Comparison of ENCODE assay signal across 10 cellular contexts in the genomic region with DNA sequence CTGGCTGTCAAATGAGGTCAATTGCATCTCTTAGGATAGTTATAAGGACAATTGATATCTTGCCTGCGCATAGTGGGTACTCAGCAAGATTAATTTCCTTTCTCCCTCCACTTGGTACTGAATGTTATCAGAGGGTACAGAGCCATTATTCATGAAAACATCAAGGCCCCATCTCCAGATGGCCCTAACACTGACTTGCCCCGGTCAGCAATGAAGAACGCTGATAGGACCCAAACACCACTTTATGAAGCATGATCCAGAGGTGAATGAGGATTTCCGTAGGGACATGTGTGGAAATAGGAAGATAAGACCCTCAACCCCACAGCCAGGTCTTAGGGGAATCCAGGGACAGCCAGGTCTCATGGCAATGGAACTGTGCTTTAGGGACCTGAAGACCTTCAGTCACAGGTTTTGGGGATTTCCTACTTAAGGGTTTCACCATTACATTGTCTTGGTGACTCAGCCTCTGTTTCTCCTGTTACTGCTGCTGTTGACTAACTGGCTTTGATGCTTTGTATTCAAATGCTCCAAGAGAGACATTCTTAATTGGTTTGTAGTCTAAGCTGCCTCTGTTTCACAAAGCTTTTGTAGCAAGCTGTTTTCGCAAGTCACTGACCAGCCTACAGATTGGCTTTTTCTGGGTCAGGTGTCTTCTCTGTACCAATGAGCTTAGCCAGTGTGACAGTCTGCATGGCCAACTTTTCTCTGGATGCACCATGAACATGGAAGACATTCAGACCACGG. TPM values are rescaled to one million over a fixed set of nuclear protein-coding genes. Genes with fewer than 3 reads are reported as not detected.
DNase-seq lines count a peak whose midpoint lies in the region; ATAC-seq, FAIRE-seq and TF ChIP-seq lines count a peak whose summit lies in the region.
"Had no signal": no experiment of that assay in that cellular context is flagged by ENCODE, and none has a peak within 500 bp of the region (broad histone marks: within the 10 kb centered on the region; RNA-seq: fewer than 3 reads in every experiment).

No MANE protein-coding gene starts in this region.

- H3K79me2 ChIP-seq in GM12878 (ENCODE audit: control insufficient read depth, insufficient read depth, low read length): no peaks in the 10 kb centered on the region
- H3K79me2 ChIP-seq in GM23338 (replicated peaks; ENCODE audit: insufficient read depth): no peaks in the 10 kb centered on the region

- ATAC-seq in GM12878 (peak; percentile 89), HG03571 (IDR thresholded peaks at IDR 0.05; ENCODE audit: unreplicated experiment) (no peak), GM23338 (no peak)
- peak; percentile 77 to 93 for ATAC-seq in stimulated activated naive B cell treated with anti-CD40 and anti-IgM and Interleukin-4, amounts not matched to agents 10 μg/mL and 1 μg/mL and 100 μg/mL, for 72 hours (replicated peaks)

- 81% methylated on average over 6 of the region's 6 CpGs for WGBS in GM12878 (ENCODE audit: insufficient coverage, insufficient replicate concordance, low lambda C conversion rate, missing lambda C conversion rate)

- no peaks in the 10 kb centered on the region for H4K20me1 ChIP-seq in GM12878 (ENCODE audit: control insufficient read depth, insufficient read depth)
- H4K20me1 ChIP-seq in GM23338 (replicated peaks; ENCODE audit: insufficient read depth): no peaks in the 10 kb centered on the region

- FAIRE-seq in GM12878 (lab: Jason Lieb, UNC): peak; percentile 64

- TF ChIP-seq POLR2A in GM12878 (IDR thresholded peaks at IDR 0.05; ENCODE audit: low read depth, low read length): no peak

- peaks cover 3% of the 10 kb centered on the region; the same call in 1 of the 2 replicates for H3K4me1 ChIP-seq in GM12878 (ENCODE audit: control insufficient read depth, insufficient read depth, low read length)
- H3K4me1 ChIP-seq in GM23338 (ENCODE audit: insufficient read depth): no peaks in the 10 kb centered on the region; the same call in 1 of the 2 replicates

- H3K9me3 Mint-ChIP-seq in stimulated activated naive B cell treated with anti-CD40 and anti-IgM and Interleukin-4, amounts not matched to agents 10 μg/mL and 1 μg/mL and 100 μg/mL, for 72 hours: peaks cover 0 to 2% of the 10 kb centered on the region in 2 donors
- H3K9me3 Mint-ChIP-seq in GM23338: no peaks in the 10 kb centered on the region
- H3K9me3 Mint-ChIP-seq: brain had no signal

- H3K27ac Mint-ChIP-seq in stimulated activated naive B cell treated with anti-CD40 and anti-IgM and Interleukin-4, amounts not matched to agents 10 μg/mL and 1 μg/mL and 100 μg/mL, for 72 hours: no peak overlapping the region
- H3K27ac Mint-ChIP-seq in GM23338: no peak overlapping the region
- H3K27ac Mint-ChIP-seq: brain had no signal

- CTCF ChIA-PET in GM12878 (lab: Yijun Ruan, JAX): no interaction called here

- H3K27ac ChIP-seq in GM12878 (ENCODE audit: control insufficient read depth, insufficient read depth) (0 out of 2 replicates have a peak overlapping the region, but pooled peaks have one; percentile 18), GM23338 (ENCODE audit: low read depth) (no peak overlapping the region)

- H3K9ac ChIP-seq in GM12878 (ENCODE audit: control insufficient read depth, insufficient read depth, low read length): no peak overlapping the region

- H3F3A ChIP-seq in GM23338 (replicated peaks; ENCODE audit: low read depth): no peaks in the 10 kb centered on the region

- SMC1A ChIA-PET in GM12878 (lab: Charles Lee; ENCODE audit: uncharacterized antibody, unreplicated experiment): no interaction called here

- RAD21 ChIA-PET in GM12878 (lab: Charles Lee; ENCODE audit: unreplicated experiment): no interaction called here

- in situ Hi-C loops in GM12878 (cut with MboI): no loop called here

- H3K4me3 ChIP-seq in GM12878: no peak overlapping the region
- no peak overlapping the region for H3K4me3 ChIP-seq in GM23338

- H2AFZ ChIP-seq in GM12878 (ENCODE audit: control insufficient read depth, low read depth, low read length): peak overlapping the region; percentile 37
- H2AFZ ChIP-seq in GM23338: no peak overlapping the region

- DNase-seq in activated naive CD4-positive, alpha-beta T cell treated with Interleukin-2 at 50 U/mL for 16 hours: peak; percentile 19
- DNase-seq in activated naive CD4-positive, alpha-beta T cell (lab: John Stamatoyannopoulos, UW): no peak
- DNase-seq in HT1080 (ENCODE audit: low read depth) (peak; percentile 10), GM12878 (ENCODE audit: low read depth, low spot score) (peak; percentile 44), GM23338 (ENCODE audit: low spot score) (no peak), LoVo (ENCODE audit: low spot score) (no peak)
- DNase-seq in stimulated activated naive B cell treated with anti-CD40 and anti-IgM and Interleukin-4, amounts not matched to agents 10 μg/mL and 1 μg/mL and 100 μg/mL, for 72 hours: no peak
- DNase-seq: BE2C had no signal

- H3K9me3 ChIP-seq in GM12878 (replicated peaks; ENCODE audit: control insufficient read depth, insufficient read depth, low read length): no peaks in the 10 kb centered on the region
- H3K9me3 ChIP-seq: BE2C had no signal

- H3K27me3 Mint-ChIP-seq in stimulated activated naive B cell treated with anti-CD40 and anti-IgM and Interleukin-4, amounts not matched to agents 10 μg/mL and 1 μg/mL and 100 μg/mL, for 72 hours: peaks cover 0 to 3% of the 10 kb centered on the region in 2 donors
- peaks cover 4% of the 10 kb centered on the region for H3K27me3 Mint-ChIP-seq in GM23338 (ENCODE audit: insufficient read depth, low read depth, poor library complexity)

- POLR2A ChIA-PET in GM12878 (lab: Charles Lee): no interaction called here

- TF ChIP-seq CTCF in GM12878 (IDR thresholded peaks at IDR 0.05 in 2 of 3, conservative IDR thresholded peaks at IDR 0.05 in 1 of 3; ENCODE audit: control insufficient read depth in 2 of 3, extremely low read depth in 1 of 3, insufficient read depth in 1 of 3, low read depth in 3 of 3, low read length in 3 of 3) (no peak), GM23338 (conservative IDR thresholded peaks at IDR 0.05; ENCODE audit: low read depth in 2 of 2) (no peak)

- H3K4me1 Mint-ChIP-seq in stimulated activated naive B cell treated with anti-CD40 and anti-IgM and Interleukin-4, amounts not matched to agents 10 μg/mL and 1 μg/mL and 100 μg/mL, for 72 hours: peaks cover 0 to 3% of the 10 kb centered on the region in 2 donors
- H3K4me1 Mint-ChIP-seq in GM23338: peaks cover 11% of the 10 kb centered on the region

- no TSS peak for BruUV-seq in GM12878 (replicated peaks; lab: Mats Ljungman, UMichigan)

- H3K4me3 Mint-ChIP-seq in stimulated activated naive B cell treated with anti-CD40 and anti-IgM and Interleukin-4, amounts not matched to agents 10 μg/mL and 1 μg/mL and 100 μg/mL, for 72 hours: no peak overlapping the region
- no peak overlapping the region for H3K4me3 Mint-ChIP-seq in GM23338
- H3K4me3 Mint-ChIP-seq: brain had no signal

- H3K27me3 ChIP-seq in GM12878 (replicated peaks in 1 of 2; ENCODE audit: control insufficient read depth in 2 of 2, insufficient read depth in 2 of 2, low read length in 1 of 2) (no peaks in the 10 kb centered on the region), GM23338 (ENCODE audit: insufficient read depth) (no peaks in the 10 kb centered on the region)

- peaks cover 11% of the 10 kb centered on the region; the same call in 1 of the 2 replicates for H3K9me2 ChIP-seq in GM23338 (ENCODE audit: insufficient read depth)

- TF ChIP-seq RAD21 in GM12878 (IDR thresholded peaks at IDR 0.05; ENCODE audit: insufficient read depth, low read depth, low read length): no peak

- H3K36me3 Mint-ChIP-seq in stimulated activated naive B cell treated with anti-CD40 and anti-IgM and Interleukin-4, amounts not matched to agents 10 μg/mL and 1 μg/mL and 100 μg/mL, for 72 hours: no peaks in the 10 kb centered on the region
- H3K36me3 Mint-ChIP-seq in GM23338 (ENCODE audit: low read depth): no peaks in the 10 kb centered on the region
- H3K36me3 Mint-ChIP-seq: brain had no signal

- H3K36me3 ChIP-seq in GM12878 (ENCODE audit: control insufficient read depth in 2 of 2, insufficient read depth in 2 of 2, low read length in 1 of 2) (no peaks in the 10 kb centered on the region), GM23338 (ENCODE audit: insufficient read depth) (no peaks in the 10 kb centered on the region)
- H3K36me3 ChIP-seq: BE2C had no signal

- H3K4me2 ChIP-seq in GM12878 (ENCODE audit: control insufficient read depth, insufficient read depth) (no peak overlapping the region), GM23338 (no peak overlapping the region)

- intact Hi-C loops in GM12878 (cut with micrococcal nuclease; ENCODE audit: unreplicated experiment): no loop called here

- no peak for TF ChIP-seq EP300 in GM12878 (IDR thresholded peaks at IDR 0.05; ENCODE audit: borderline replicate concordance in 1 of 2, control insufficient read depth in 1 of 2, low read depth in 2 of 2, low read length in 2 of 2)

TF ChIP-seq in GM12878, 131 proteins besides CTCF, POLR2A, EP300 and RAD21 (continues in another document):
- no peak for TF ChIP-seq TAF1 (IDR thresholded peaks at IDR 0.05; ENCODE audit: borderline replicate concordance, low read depth, low read length)

RNA-seq across cellular contexts. Expression of a gene that starts 35.3 kb away (rescaled TPM):
- 0.10 and 0.16 TPM in 2 replicates for total RNA-seq in HT1080 (2014; rRNA removed; shearing (Covaris generic))
- 0.29 and 1.4 TPM in 2 replicates for polyA plus RNA-seq in HT1080 (2015; cell fraction: cytosol; rRNA removed)
- polyA plus RNA-seq in HT1080 (2015; cell fraction: nucleus; rRNA removed): 0.55 and 0.94 TPM in 2 replicates
- total RNA-seq in GM12878 (2013; cell fraction: nucleolus; rRNA removed): 115 and 127 TPM in 2 replicates
- total RNA-seq in GM12878 (2014; rRNA removed) (23.6 and 29.4 TPM in 2 replicates), GM12878 (2014; rRNA removed; fragmentation: Illumina TruSeq; extraction: Trizol) (41.4 and 41.9 TPM in 2 replicates), GM12878 (2021) (26.9 and 28.2 TPM in 2 replicates)
- 11.2 TPM for polyA plus RNA-seq in GM12878 (2011; ENCODE audit: low read depth)
- polyA plus RNA-seq in GM12878 (2011; rRNA removed) (28.8 and 41.4 TPM in 2 replicates), GM12878 (2014; fragmentation: Illumina TruSeq; extraction: Trizol) (41.4 and 50.8 TPM in 2 replicates), GM12878 (2014; fragmentation: Nextera tagmentation; extraction: Ambion mirVana) (10 to 100 TPM; 17.7 to 17.9 TPM), GM12878 (2014; rRNA removed) (17.5 and 17.9 TPM in 2 replicates), GM12878 (2016; fragmentation: Nextera tagmentation; extraction: Ambion mirVana) (10 to 100 TPM; 14.5 to 20.1 TPM), GM23338 (2016; fragmentation: Nextera tagmentation; extraction: Ambion mirVana) (57.3 and 60.0 TPM in 2 replicates)
- polyA plus RNA-seq in GM12878 (2011; cell fraction: cytosol; rRNA removed): 13.8 and 17.3 TPM in 2 replicates
- 23.5 and 24.0 TPM in 2 replicates for polyA plus RNA-seq in GM12878 (2011; cell fraction: nucleus; rRNA removed)
- 16.7 and 20.3 TPM in 2 replicates for polyA plus RNA-seq in GM12878 (2012)
- polyA minus RNA-seq in GM12878 (2011; rRNA and poly(A)+ RNA removed): 35.3 and 36.6 TPM in 2 replicates
- 16.3 and 23.2 TPM in 2 replicates for polyA minus RNA-seq in GM12878 (2011; cell fraction: cytosol; rRNA and poly(A)+ RNA removed)
- 19.8 and 27.7 TPM in 2 replicates for polyA minus RNA-seq in GM12878 (2011; cell fraction: nucleus; rRNA and poly(A)+ RNA removed)
- 55.8 and 86.5 TPM in 2 replicates for total RNA-seq in GM23338 (2014; rRNA removed; shearing (Covaris generic))

Comparison
In these comparisons a context has a peak if more than half of its experiments do, and no peak if none do; other contexts are left out.
1. DNase-seq: peak in activated naive CD4-positive, alpha-beta T cell treated with Interleukin-2 at 50 U/mL for 16 hours (single experiment), HT1080 (single experiment) and GM12878 (single experiment); none in activated naive CD4-positive, alpha-beta T cell (0 of 4), stimulated activated naive B cell treated with anti-CD40 and anti-IgM and Interleukin-4, amounts not matched to agents 10 μg/mL and 1 μg/mL and 100 μg/mL, for 72 hours (single experiment), GM23338 (single experiment) and LoVo (single experiment).
2. ATAC-seq: peak in GM12878 (single experiment) and stimulated activated naive B cell treated with anti-CD40 and anti-IgM and Interleukin-4, amounts not matched to agents 10 μg/mL and 1 μg/mL and 100 μg/mL, for 72 hours (2 of 2); none in HG03571 (single experiment) and GM23338 (single experiment).
3. RNA of a gene that starts 35.3 kb away (total RNA-seq): 55.8 to 86.5 TPM in GM23338 and 23.6 to 127 TPM in GM12878; 0.10 to 0.16 TPM in HT1080; every median in the first group is over 10 times any median in the second.